ENCODE assay signal across 2 cellular contexts in genomic region chr12:113396828-113397496, GRCh38.
A peak's percentile ranks its signal among the peaks of the same experiment; 100 is the strongest.
TF ChIP-seq lines count a peak whose summit lies in the region.

No MANE protein-coding gene starts in this region.

TF ChIP-seq in HEK293, 187 proteins besides CTCF, POLR2A, EP300 and RAD21:
- TF ChIP-seq ZNF37A (tag by site-specific recombination; IDR thresholded peaks at IDR 0.05) = no peak
- no peak for TF ChIP-seq ZNF214 (tag by site-specific recombination; IDR thresholded peaks at IDR 0.05; ENCODE audit: borderline replicate concordance)
- TF ChIP-seq EGR2 (tag by site-specific recombination; IDR thresholded peaks at IDR 0.05; ENCODE audit: low read depth) = peak; percentile 77
- no peak for TF ChIP-seq ZSCAN16 (tag by site-specific recombination; IDR thresholded peaks at IDR 0.05)
- TF ChIP-seq BCL6B (tag by site-specific recombination; IDR thresholded peaks at IDR 0.05) = no peak
- peak; percentile 67; the same call in 1 of the 2 replicates for TF ChIP-seq ZFHX2 (tag by site-specific recombination; conservative IDR thresholded peaks at IDR 0.05)

TF ChIP-seq in K562, 482 proteins besides CTCF, POLR2A, EP300 and RAD21:
- TF ChIP-seq, protein P1, sequence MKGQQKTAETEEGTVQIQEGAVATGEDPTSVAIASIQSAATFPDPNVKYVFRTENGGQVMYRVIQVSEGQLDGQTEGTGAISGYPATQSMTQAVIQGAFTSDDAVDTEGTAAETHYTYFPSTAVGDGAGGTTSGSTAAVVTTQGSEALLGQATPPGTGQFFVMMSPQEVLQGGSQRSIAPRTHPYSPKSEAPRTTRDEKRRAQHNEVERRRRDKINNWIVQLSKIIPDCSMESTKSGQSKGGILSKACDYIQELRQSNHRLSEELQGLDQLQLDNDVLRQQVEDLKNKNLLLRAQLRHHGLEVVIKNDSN (CRISPR knock-in tag; IDR thresholded peaks at IDR 0.05) = 0 out of 2 replicates have a peak, but pooled peaks have one; percentile 19
- no peak for TF ChIP-seq SUPT5H (IDR thresholded peaks at IDR 0.05)
TF ChIP-seq in K562: peak in this region for 1.
